In the genomic region with DNA sequence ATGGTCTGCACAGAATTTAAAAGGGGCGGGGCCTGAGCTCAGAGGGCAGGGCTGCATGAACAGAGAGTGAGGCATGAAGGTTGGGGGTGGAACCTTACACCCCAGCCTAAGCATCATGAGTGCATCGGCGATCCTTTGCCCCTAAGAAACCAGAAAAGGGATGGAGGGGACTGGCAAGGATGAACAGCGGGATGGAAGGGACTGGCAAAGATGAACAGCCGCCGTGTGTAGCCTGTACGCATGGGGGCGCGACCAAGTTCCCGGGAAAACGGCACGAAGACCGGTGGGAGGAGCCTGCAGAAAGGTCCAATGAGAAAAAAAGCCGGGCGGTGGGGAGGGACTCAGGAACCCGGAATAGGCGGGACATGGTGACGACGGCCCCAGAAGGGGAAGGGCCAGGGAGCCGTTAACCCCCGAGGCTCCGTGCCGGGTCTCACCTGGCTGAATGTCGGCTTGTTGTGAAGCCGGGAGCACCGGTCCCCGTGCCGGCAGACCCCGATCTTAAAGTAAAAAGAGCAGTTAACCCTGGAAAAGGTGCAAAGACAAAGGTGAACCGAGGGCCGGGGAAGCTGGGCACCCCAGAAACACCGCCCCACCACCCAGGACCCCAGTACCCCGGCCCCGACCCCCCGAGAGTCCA, we compare ENCODE assay signal across 8 cellular contexts. TPM values are rescaled to one million over a fixed set of nuclear protein-coding genes. Genes with fewer than 3 reads are reported as not detected.
DNase-seq lines count a peak whose midpoint lies in the region; ATAC-seq, FAIRE-seq and TF ChIP-seq lines count a peak whose summit lies in the region.

No MANE protein-coding gene starts in this region.

- H3K9me2 ChIP-seq in GM23338 (ENCODE audit: insufficient read depth), result no peaks in the 10 kb centered on the region

- CTCF ChIA-PET in activated naive CD4-positive, alpha-beta T cell treated with anti-CD3 and anti-CD28 coated beads, Interleukin-2, amount 10 ng/mL, durations not matched to agents 7 days and 5 days (lab: Charles Lee), result interaction anchor here (1.2 to 1.7 kb wide), 4 partner anchors 26 to 75 kb away, joined by 3 to 7 read pairs (median 4); no protein-coding TSS in a partner anchor

- no peak for FAIRE-seq in D721Med (lab: Jason Lieb, UNC)

- peaks cover 10% of the 10 kb centered on the region for H3F3A ChIP-seq in GM23338 (replicated peaks; ENCODE audit: low read depth)

- H3K4me3 ChIP-seq in GM23338 (peak overlapping the region; percentile 76), gastroesophageal sphincter (peak overlapping the region; percentile 76 to 86)

- peak overlapping the region; percentile 75 for H3K4me2 ChIP-seq in GM23338

- no peaks in the 10 kb centered on the region; the same call in 2 of the 3 replicates for H3K9me3 Mint-ChIP-seq in GM23338
- H3K9me3 Mint-ChIP-seq in activated naive CD4-positive, alpha-beta T cell treated with anti-CD3 and anti-CD28 coated beads, Interleukin-2, amount 10 ng/mL, durations not matched to agents 7 days and 5 days, result no peaks in the 10 kb centered on the region

- H3K4me3 Mint-ChIP-seq in GM23338, result peak overlapping the region; percentile 97
- H3K4me3 Mint-ChIP-seq in activated naive CD4-positive, alpha-beta T cell treated with anti-CD3 and anti-CD28 coated beads, Interleukin-2, amount 10 ng/mL, durations not matched to agents 7 days and 5 days, result peak overlapping the region; percentile 100

- ATAC-seq in GM23338, result peak; percentile 38
- peak; percentile 74 for ATAC-seq in gastroesophageal sphincter

- H4K20me1 ChIP-seq in GM23338 (replicated peaks; ENCODE audit: insufficient read depth), result no peaks in the 10 kb centered on the region

- no peaks in the 10 kb centered on the region for H3K9me3 ChIP-seq in gastroesophageal sphincter

- H3K27ac ChIP-seq in GM23338 (ENCODE audit: low read depth) (peak overlapping the region; percentile 94), gastroesophageal sphincter (peak overlapping the region; percentile 98 to 100 (median 100))

- DNase-seq in D721Med (ENCODE audit: insufficient read length, low spot score) (peak; percentile 29), GM23338 (ENCODE audit: low spot score) (peak; percentile 99), NCI-H1048 (lab: John Stamatoyannopoulos, UW) (peak; percentile 94), SK-N-DZ (ENCODE audit: low spot score) (peak; percentile 96), nucleus accumbens (lab: John Stamatoyannopoulos, UW) (peak; percentile 73 to 98 (median 90)), superior temporal gyrus (ENCODE audit: extremely low spot score) (peak; percentile 98)
- peak; percentile 96 for DNase-seq in activated naive CD4-positive, alpha-beta T cell treated with anti-CD3 and anti-CD28 coated beads, Interleukin-2, amount 10 ng/mL, durations not matched to agents 7 days and 5 days

- peak overlapping the region; percentile 100 for H3K27ac Mint-ChIP-seq in GM23338
- H3K27ac Mint-ChIP-seq in activated naive CD4-positive, alpha-beta T cell treated with anti-CD3 and anti-CD28 coated beads, Interleukin-2, amount 10 ng/mL, durations not matched to agents 7 days and 5 days, result peak overlapping the region; percentile 99

- peaks cover 14% of the 10 kb centered on the region for H3K79me2 ChIP-seq in GM23338 (replicated peaks; ENCODE audit: insufficient read depth)

- peaks cover 25% of the 10 kb centered on the region for H3K4me1 Mint-ChIP-seq in GM23338
- H3K4me1 Mint-ChIP-seq in activated naive CD4-positive, alpha-beta T cell treated with anti-CD3 and anti-CD28 coated beads, Interleukin-2, amount 10 ng/mL, durations not matched to agents 7 days and 5 days, result peaks cover 68% of the 10 kb centered on the region

- peak overlapping the region; percentile 64 for H2AFZ ChIP-seq in GM23338

- H3K27me3 ChIP-seq in GM23338 (ENCODE audit: insufficient read depth), result no peaks in the 10 kb centered on the region
- no peaks in the 10 kb centered on the region for H3K27me3 ChIP-seq in gastroesophageal sphincter

- peaks cover 5% of the 10 kb centered on the region for H3K27me3 Mint-ChIP-seq in GM23338 (ENCODE audit: insufficient read depth, low read depth, poor library complexity)
- H3K27me3 Mint-ChIP-seq in activated naive CD4-positive, alpha-beta T cell treated with anti-CD3 and anti-CD28 coated beads, Interleukin-2, amount 10 ng/mL, durations not matched to agents 7 days and 5 days, result no peaks in the 10 kb centered on the region

- TF ChIP-seq EP300 in gastroesophageal sphincter (IDR thresholded peaks at IDR 0.05), result no peak

- H3K36me3 Mint-ChIP-seq in GM23338 (ENCODE audit: low read depth), result peaks cover 7% of the 10 kb centered on the region
- H3K36me3 Mint-ChIP-seq in activated naive CD4-positive, alpha-beta T cell treated with anti-CD3 and anti-CD28 coated beads, Interleukin-2, amount 10 ng/mL, durations not matched to agents 7 days and 5 days, result peaks cover 25% of the 10 kb centered on the region

- peak in 1 of 2 donors; percentile 88 for TF ChIP-seq POLR2A in gastroesophageal sphincter (IDR thresholded peaks at IDR 0.05)

- TF ChIP-seq CTCF in D721Med (IDR thresholded peaks at IDR 0.05; ENCODE audit: insufficient read depth, missing control alignments), result peak; percentile 38
- TF ChIP-seq CTCF in GM23338 (conservative IDR thresholded peaks at IDR 0.05; ENCODE audit: low read depth in 2 of 2), result peak; percentile 43
- TF ChIP-seq CTCF in gastroesophageal sphincter (IDR thresholded peaks at IDR 0.05), result peak in 3 of 4 experiments; percentile 40 to 73 (median 43)

- H3K4me1 ChIP-seq in GM23338 (ENCODE audit: insufficient read depth) (peaks cover 20% of the 10 kb centered on the region), gastroesophageal sphincter (peaks cover 0 to 77% (median 29%) of the 10 kb centered on the region in 3 donors)

- 0% methylated on average over 5 to 18 of the region's 35 CpGs for WGBS in gastroesophageal sphincter (ENCODE audit: low coverage in 1 of 2), 2 donors

- H3K36me3 ChIP-seq in GM23338 (ENCODE audit: insufficient read depth), result no peaks in the 10 kb centered on the region
- peaks cover 0 to 19% of the 10 kb centered on the region in 2 donors for H3K36me3 ChIP-seq in gastroesophageal sphincter

TF ChIP-seq in GM23338, 12 proteins besides CTCF, POLR2A, EP300 and RAD21:
- TF ChIP-seq POLR2AphosphoS5 (IDR thresholded peaks at IDR 0.05; ENCODE audit: low read depth) (peak; percentile 33; the same call in 1 of the 2 replicates), EZH2 (IDR thresholded peaks at IDR 0.05; ENCODE audit: low read depth, unreplicated experiment) (no peak), CREB1 (CRISPR knock-in tag; IDR thresholded peaks at IDR 0.05; ENCODE audit: low read depth) (peak; percentile 73)

RNA-seq across cellular contexts. Expression of a gene that starts 0.4 kb away (rescaled TPM):
- total RNA-seq in GM23338 (2014; rRNA removed; shearing (Covaris generic)), result 13.1 and 14.3 TPM in 2 replicates
- polyA plus RNA-seq in GM23338 (2016; fragmentation: Nextera tagmentation; extraction: Ambion mirVana), result 20.0 and 23.7 TPM in 2 replicates
- polyA plus RNA-seq in SK-N-DZ (2014; cell fraction: cytosol; rRNA removed), result 8.7 and 9.0 TPM in 2 replicates
- polyA plus RNA-seq in SK-N-DZ (2014; cell fraction: nucleus; rRNA removed), result 28.2 and 29.5 TPM in 2 replicates
- 10 to 100 TPM in 3 of 4 donors, 1 to 10 TPM in 1; 7.5 to 29.3 (median 23.7) TPM for total RNA-seq in gastroesophageal sphincter

RNA-seq across cellular contexts. Expression of a gene that starts 0.6 kb away (rescaled TPM):
- total RNA-seq in GM23338 (2014; rRNA removed; shearing (Covaris generic)), result 18.5 and 20.6 TPM in 2 replicates
- polyA plus RNA-seq in GM23338 (2016; fragmentation: Nextera tagmentation; extraction: Ambion mirVana), result 175 and 197 TPM in 2 replicates
- 28.7 and 40.4 TPM in 2 replicates for polyA plus RNA-seq in SK-N-DZ (2014; cell fraction: cytosol; rRNA removed)
- 22.9 and 29.9 TPM in 2 replicates for polyA plus RNA-seq in SK-N-DZ (2014; cell fraction: nucleus; rRNA removed)
- total RNA-seq in gastroesophageal sphincter, result 10 to 100 TPM; 20.4 to 35.7 (median 29.5) TPM

RNA-seq across cellular contexts. Expression of a gene that starts 2.6 kb away (rescaled TPM):
- 7.8 and 14.4 TPM in 2 replicates for total RNA-seq in GM23338 (2014; rRNA removed; shearing (Covaris generic))
- 17.8 and 18.1 TPM in 2 replicates for polyA plus RNA-seq in GM23338 (2016; fragmentation: Nextera tagmentation; extraction: Ambion mirVana)
- 22.5 and 25.0 TPM in 2 replicates for polyA plus RNA-seq in SK-N-DZ (2014; cell fraction: cytosol; rRNA removed)
- polyA plus RNA-seq in SK-N-DZ (2014; cell fraction: nucleus; rRNA removed), result 14.4 and 27.5 TPM in 2 replicates
- total RNA-seq in gastroesophageal sphincter, result 10 to 100 TPM in 1 of 4 donors, 1 to 10 TPM in 3; 4.6 to 14.3 (median 6.7) TPM

RNA-seq across cellular contexts. Expression of a gene that starts 3.6 kb away (rescaled TPM):
- 6.8 and 7.1 TPM in 2 replicates for total RNA-seq in GM23338 (2014; rRNA removed; shearing (Covaris generic))
- polyA plus RNA-seq in GM23338 (2016; fragmentation: Nextera tagmentation; extraction: Ambion mirVana), result 4.3 and 8.3 TPM in 2 replicates
- polyA plus RNA-seq in SK-N-DZ (2014; cell fraction: cytosol; rRNA removed), result 8.2 and 11.0 TPM in 2 replicates
- 40.1 and 53.4 TPM in 2 replicates for polyA plus RNA-seq in SK-N-DZ (2014; cell fraction: nucleus; rRNA removed)
- total RNA-seq in gastroesophageal sphincter, result 10 to 100 TPM; 14.4 to 29.4 (median 18.7) TPM

RNA-seq across cellular contexts. Expression of a gene that starts 12.0 kb away (rescaled TPM):
- 0.27 and 0.87 TPM in 2 replicates for total RNA-seq in GM23338 (2014; rRNA removed; shearing (Covaris generic))
- 3.2 and 3.9 TPM in 2 replicates for polyA plus RNA-seq in GM23338 (2016; fragmentation: Nextera tagmentation; extraction: Ambion mirVana)
- not detected in 2 replicates for polyA plus RNA-seq in SK-N-DZ (2014; cell fraction: cytosol; rRNA removed)
- 0.41 TPM in 1 of 2 replicates, not detected in the other for polyA plus RNA-seq in SK-N-DZ (2014; cell fraction: nucleus; rRNA removed)
- 100 to 1,000 TPM in 2 of 4 donors, 10 to 100 TPM in 2; 44.9 to 119 (median 96.6) TPM for total RNA-seq in gastroesophageal sphincter

Comparison
In these comparisons a context has a peak if more than half of its experiments do, and no peak if none do; other contexts are left out.
1. Peak in every context shown above with its lines: DNase-seq, ATAC-seq, H3K4me3 ChIP-seq and H3K27ac ChIP-seq.
2. DNase-seq: peak in every context shown above with its lines; median percentile 99 in GM23338; 98 in superior temporal gyrus; 96 in SK-N-DZ; 96 in activated naive CD4-positive, alpha-beta T cell treated with anti-CD3 and anti-CD28 coated beads, Interleukin-2, amount 10 ng/mL, durations not matched to agents 7 days and 5 days; 94 in NCI-H1048; 90 in nucleus accumbens; 29 in D721Med.